In the genomic region with DNA sequence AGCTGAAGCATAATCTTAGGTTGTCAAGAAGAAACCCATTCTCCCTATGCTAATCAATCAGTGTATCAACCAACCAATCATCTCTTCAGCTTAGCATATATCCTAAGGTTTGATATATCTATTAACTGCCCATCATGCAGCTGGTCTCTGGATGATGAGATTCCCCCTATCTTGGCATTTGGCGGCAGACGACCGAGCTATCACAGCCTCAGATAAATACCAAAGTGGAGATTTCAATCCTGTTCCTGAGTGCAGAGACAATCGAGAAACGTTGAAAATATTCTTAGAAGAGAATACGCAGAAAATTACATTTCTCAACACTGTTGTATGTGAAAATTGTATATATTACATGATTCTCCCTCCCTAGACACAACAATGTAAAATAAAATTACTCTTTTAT, we compare ENCODE assay signal across 6 cellular contexts.
"Had no signal": no experiment of that assay in that cellular context is flagged by ENCODE, and none has a peak within 500 bp of the region (broad histone marks: within the 10 kb centered on the region; RNA-seq: fewer than 3 reads in every experiment).

No MANE protein-coding gene starts in this region.

- DNase-seq: H9, HCEC 1CT, HFFc6, IMR-90 had no signal

- H3K9me3 Mint-ChIP-seq: GM23338, H9, HFFc6 had no signal

- H3K27ac Mint-ChIP-seq: GM23338, H9, HFFc6 had no signal

- H3K4me3 Mint-ChIP-seq: GM23338, H9, HFFc6 had no signal

- H3K4me3 ChIP-seq: GM23338, K562 had no signal

- H2AFZ ChIP-seq: GM23338 had no signal

- H3K4me2 ChIP-seq: GM23338 had no signal
